ENCODE assay signal across 9 cellular contexts in the genomic region with DNA sequence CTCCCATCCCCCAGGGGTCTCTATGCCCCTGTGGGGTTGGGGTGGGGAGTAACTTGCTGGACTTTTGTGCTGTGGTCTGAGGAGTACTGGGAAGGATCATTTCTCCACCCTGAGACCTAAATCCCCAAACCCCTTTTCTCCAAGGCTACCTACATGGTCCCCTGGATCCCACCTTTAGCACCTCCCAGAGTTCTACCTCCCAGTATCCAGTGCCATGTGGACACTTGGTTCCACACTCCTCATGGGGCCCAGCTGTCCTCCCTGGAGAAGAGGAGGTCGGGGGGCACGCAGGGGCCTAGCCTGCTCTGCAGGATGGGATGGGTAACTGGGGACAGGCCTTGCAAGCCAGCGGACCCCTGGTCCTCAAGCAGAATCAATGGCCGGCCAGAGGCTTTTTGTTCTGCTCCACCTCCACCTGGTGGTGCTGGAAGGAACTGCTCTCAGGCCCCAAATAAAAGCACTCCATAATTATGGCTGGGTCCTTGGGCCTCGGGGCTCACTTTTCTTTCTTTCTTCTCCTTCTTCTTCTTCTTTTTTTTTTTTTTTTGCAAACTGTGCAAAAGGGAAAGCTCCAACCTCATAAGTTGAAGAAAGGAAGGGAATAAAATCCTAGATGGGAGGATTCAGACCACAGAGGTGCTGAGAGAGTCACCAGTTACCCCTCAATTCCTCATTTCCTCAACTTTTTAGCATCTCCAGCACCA.
DNase-seq lines count a peak whose midpoint lies in the region; ATAC-seq and TF ChIP-seq lines count a peak whose summit lies in the region.
"Had no signal": no experiment of that assay in that cellular context is flagged by ENCODE, and none has a peak within 500 bp of the region (broad histone marks: within the 10 kb centered on the region; RNA-seq: fewer than 3 reads in every experiment).

No MANE protein-coding gene starts in this region.

- H3K79me2 ChIP-seq in GM23248 (ENCODE audit: insufficient read depth), result no peaks in the 10 kb centered on the region

- peak; percentile 82 to 88 for TF ChIP-seq CTCF in Caco-2 (IDR thresholded peaks at IDR 0.05; ENCODE audit: insufficient read depth in 1 of 2, low read depth in 1 of 2, low read length in 1 of 2, severe bottlenecking in 1 of 2, unreplicated experiment in 1 of 2)

- POLR2A ChIA-PET in Caco-2 (lab: Charles Lee), result no interaction called here

- no peak for ATAC-seq in HG02973 (IDR thresholded peaks at IDR 0.05; ENCODE audit: unreplicated experiment)

- H3K27ac ChIP-seq in GM23248, result no peak overlapping the region
- H3K27ac ChIP-seq in muscle layer of colon (ENCODE audit: low read depth, low read length), result peak overlapping the region; percentile 66
- H3K27ac ChIP-seq: SK-N-MC had no signal

- H3K9me3 ChIP-seq in Caco-2 (no peaks in the 10 kb centered on the region), GM23248 (ENCODE audit: low read depth) (no peaks in the 10 kb centered on the region), muscle layer of colon (ENCODE audit: low read length) (no peaks in the 10 kb centered on the region)

- H3K4me3 Mint-ChIP-seq in Caco-2 (ENCODE audit: unreplicated experiment), result no peak overlapping the region

- no peak overlapping the region for H2AFZ ChIP-seq in GM23248

- intact Hi-C loops in Caco-2 (cut with micrococcal nuclease; ENCODE audit: unreplicated experiment), result loop anchor here (1.0 to 10.0 kb wide), 2 partner anchors 77 to 291 kb away; no protein-coding TSS in a partner anchor

- CTCF ChIA-PET in Caco-2 (lab: Charles Lee), result interaction anchor here (0.6 to 1.1 kb wide), 3 partner anchors 40 to 97 kb away, joined by 3 to 11 read pairs (median 5); no protein-coding TSS in a partner anchor

- H3K4me1 ChIP-seq in Caco-2 (no peaks in the 10 kb centered on the region), GM23248 (ENCODE audit: insufficient read depth) (no peaks in the 10 kb centered on the region), muscle layer of colon (ENCODE audit: insufficient read depth, low read length) (peaks cover 17% of the 10 kb centered on the region)

- no peaks in the 10 kb centered on the region; the same call in none of the 2 replicates for H3K27me3 ChIP-seq in Caco-2 (replicated peaks; ENCODE audit: control insufficient read depth, insufficient read depth, low read length)
- peaks cover 9% of the 10 kb centered on the region for H3K27me3 ChIP-seq in GM23248 (replicated peaks; ENCODE audit: insufficient read depth)
- H3K27me3 ChIP-seq in muscle layer of colon (ENCODE audit: control insufficient read depth in 1 of 2, insufficient read depth in 2 of 2, low read length in 2 of 2), result no peaks in the 10 kb centered on the region

- H3F3A ChIP-seq in GM23248 (ENCODE audit: insufficient read depth), result no peaks in the 10 kb centered on the region

- H3K36me3 Mint-ChIP-seq in Caco-2 (ENCODE audit: insufficient read depth, unreplicated experiment), result no peaks in the 10 kb centered on the region

- DNase-seq in Caco-2 (peak; percentile 61 to 76), GM23248 (peak; percentile 72), NCI-H69 (lab: John Stamatoyannopoulos, UW) (peak; percentile 69), epidermal melanocyte (ENCODE audit: insufficient read length, low spot score) (peak; percentile 82)
- peak; percentile 64 for DNase-seq in activated CD8-positive, alpha-beta memory T cell treated with anti-CD3 and anti-CD28 coated beads, Interleukin-2, amount 50 U/mL, for 4 hours
- DNase-seq in stimulated activated CD8-positive, alpha-beta memory T cell treated with anti-CD3 and anti-CD28 coated beads, Interleukin-7, amount 100 ng/mL, for 4 hours (ENCODE audit: low read depth in 2 of 2), result peak; percentile 31 to 36

- no peaks in the 10 kb centered on the region for H4K20me1 ChIP-seq in GM23248 (ENCODE audit: insufficient read depth)

- H3K4me3 ChIP-seq in Caco-2 (ENCODE audit: low read depth, low read length) (no peak overlapping the region), GM23248 (no peak overlapping the region), muscle layer of colon (ENCODE audit: low read depth in 1 of 2, low read length in 2 of 2) (no peak overlapping the region)
- H3K4me3 ChIP-seq: SK-N-MC had no signal

- no TSS peak for BruUV-seq in Caco-2 (replicated peaks; lab: Mats Ljungman, UMichigan)

- no peak overlapping the region for H3K27ac Mint-ChIP-seq in Caco-2 (ENCODE audit: unreplicated experiment)

- H3K36me3 ChIP-seq in Caco-2 (ENCODE audit: control insufficient read depth, insufficient read depth, low read length) (no peaks in the 10 kb centered on the region), GM23248 (ENCODE audit: low read depth) (no peaks in the 10 kb centered on the region), muscle layer of colon (ENCODE audit: insufficient read depth, low read length) (no peaks in the 10 kb centered on the region)

- H3K9ac ChIP-seq in GM23248 (no peak overlapping the region), muscle layer of colon (ENCODE audit: low read length) (no peak overlapping the region)

- no peaks in the 10 kb centered on the region for H3K9me2 ChIP-seq in GM23248 (ENCODE audit: insufficient read depth)

- in situ Hi-C loops in GM23248 (cut with MboI), result no loop called here

- H3K4me1 Mint-ChIP-seq in Caco-2 (ENCODE audit: low read depth, unreplicated experiment), result no peaks in the 10 kb centered on the region

- whole genome bisulfite sequencing in GM23248 (ENCODE audit: low coverage in 1 of 2, low lambda C conversion rate in 2 of 2, missing lambda C conversion rate in 2 of 2), 2 experiments, result 11 to 13% methylated on average over 5 of the region's 5 CpGs

- H3K4me2 ChIP-seq in GM23248 (ENCODE audit: unreplicated experiment), result no peak overlapping the region

- peaks cover 16% of the 10 kb centered on the region for H3K27me3 Mint-ChIP-seq in Caco-2 (ENCODE audit: insufficient read depth, unreplicated experiment)

- H3K9me3 Mint-ChIP-seq in Caco-2 (ENCODE audit: unreplicated experiment), result no peaks in the 10 kb centered on the region
